Comparison of ENCODE assay signal across 9 cellular contexts in genomic region chr9:757246-757881, GRCh38.
DNase-seq lines count a peak whose midpoint lies in the region; TF ChIP-seq lines count a peak whose summit lies in the region.
"Had no signal": no experiment of that assay in that cellular context is flagged by ENCODE, and none has a peak within 500 bp of the region (broad histone marks: within the 10 kb centered on the region; RNA-seq: fewer than 3 reads in every experiment).

No MANE protein-coding gene starts in this region.

- no peak overlapping the region for H3K4me3 Mint-ChIP-seq in osteocyte (ENCODE audit: unreplicated experiment)
- H3K4me3 Mint-ChIP-seq: stimulated activated naive CD8-positive, alpha-beta T cell treated with anti-CD3 and anti-CD28 coated beads, Interleukin-15, Interleukin-2, amounts not matched to agents 100 ng/mL and 50 ng/mL, for 24 hours had no signal

- POLR2A ChIA-PET in BJ (lab: Charles Lee), result no interaction called here

- H3K4me3 ChIP-seq in BJ (ENCODE audit: low read depth, low read length) (no peak overlapping the region), H7 (ENCODE audit: insufficient read depth, low read depth, low read length) (no peak overlapping the region), fibroblast of the aortic adventitia (ENCODE audit: low read depth, low read length) (no peak overlapping the region)

- H3K36me3 ChIP-seq in BJ (ENCODE audit: control insufficient read depth, insufficient read depth, low read length), result no peaks in the 10 kb centered on the region
- H3K36me3 ChIP-seq in H7 (replicated peaks; ENCODE audit: control insufficient read depth, insufficient read depth, low read length), result no peaks in the 10 kb centered on the region

- no peaks in the 10 kb centered on the region for H3K27me3 ChIP-seq in BJ (ENCODE audit: control insufficient read depth, insufficient read depth, low read length)
- H3K27me3 ChIP-seq in H7 (ENCODE audit: control insufficient read depth, insufficient read depth, low read length), result no peaks in the 10 kb centered on the region

- H3K4me1 Mint-ChIP-seq in osteocyte (ENCODE audit: unreplicated experiment), result peaks cover 11% of the 10 kb centered on the region

- no peaks in the 10 kb centered on the region for H3K36me3 Mint-ChIP-seq in osteocyte (ENCODE audit: unreplicated experiment)

- no peaks in the 10 kb centered on the region for H3K9me3 Mint-ChIP-seq in osteocyte (ENCODE audit: unreplicated experiment)
- H3K9me3 Mint-ChIP-seq: stimulated activated naive CD8-positive, alpha-beta T cell treated with anti-CD3 and anti-CD28 coated beads, Interleukin-15, Interleukin-2, amounts not matched to agents 100 ng/mL and 50 ng/mL, for 24 hours had no signal

- no peak overlapping the region for H3K27ac Mint-ChIP-seq in osteocyte (ENCODE audit: unreplicated experiment)
- H3K27ac Mint-ChIP-seq: stimulated activated naive CD8-positive, alpha-beta T cell treated with anti-CD3 and anti-CD28 coated beads, Interleukin-15, Interleukin-2, amounts not matched to agents 100 ng/mL and 50 ng/mL, for 24 hours had no signal

- TF ChIP-seq CTCF in BJ (IDR thresholded peaks at IDR 0.05; ENCODE audit: insufficient read depth, low read depth, low read length), result peak; percentile 67
- TF ChIP-seq CTCF in fibroblast of the aortic adventitia (IDR thresholded peaks at IDR 0.05; ENCODE audit: insufficient read depth, low read length), result peak; percentile 71
- TF ChIP-seq CTCF in osteocyte (IDR thresholded peaks at IDR 0.05), result peak; percentile 69

- DNase-seq in BJ (ENCODE audit: low read depth) (no peak), H7 (peak; percentile 78), SK-N-DZ (ENCODE audit: low spot score) (peak; percentile 1), fibroblast of the aortic adventitia (ENCODE audit: low read depth) (peak; percentile 69), osteocyte (ENCODE audit: extremely low spot score, unreplicated experiment) (no peak), ureter (ENCODE audit: low spot score) (no peak), activated gamma-delta T cell (lab: John Stamatoyannopoulos, UW) (no peak)
- DNase-seq in activated CD4-positive, alpha-beta T cell treated with anti-CD3 and anti-CD28 coated beads for 4 hours, result no peak

- CTCF ChIA-PET in BJ (lab: Yijun Ruan, JAX), result interaction anchor here (0.6 to 5.2 kb wide), 10 partner anchors 9 to 145 kb away, joined by 3 to 58 read pairs (median 5); no protein-coding TSS in a partner anchor

- peaks cover 22% of the 10 kb centered on the region for H3K27me3 Mint-ChIP-seq in osteocyte (ENCODE audit: unreplicated experiment)

Comparison
In these comparisons a context has a peak if more than half of its experiments do, and no peak if none do; other contexts are left out.
1. DNase-seq: peak in H7 (single experiment), SK-N-DZ (single experiment) and fibroblast of the aortic adventitia (single experiment); none in BJ (single experiment), osteocyte (single experiment), ureter (single experiment), activated gamma-delta T cell (single experiment) and activated CD4-positive, alpha-beta T cell treated with anti-CD3 and anti-CD28 coated beads for 4 hours (0 of 2).
2. Peak in every context shown above with its lines, with median percentiles within 50 percentile points of each other: CTCF ChIP-seq.